Comparison of ENCODE assay signal across 10 cellular contexts in the genomic region with DNA sequence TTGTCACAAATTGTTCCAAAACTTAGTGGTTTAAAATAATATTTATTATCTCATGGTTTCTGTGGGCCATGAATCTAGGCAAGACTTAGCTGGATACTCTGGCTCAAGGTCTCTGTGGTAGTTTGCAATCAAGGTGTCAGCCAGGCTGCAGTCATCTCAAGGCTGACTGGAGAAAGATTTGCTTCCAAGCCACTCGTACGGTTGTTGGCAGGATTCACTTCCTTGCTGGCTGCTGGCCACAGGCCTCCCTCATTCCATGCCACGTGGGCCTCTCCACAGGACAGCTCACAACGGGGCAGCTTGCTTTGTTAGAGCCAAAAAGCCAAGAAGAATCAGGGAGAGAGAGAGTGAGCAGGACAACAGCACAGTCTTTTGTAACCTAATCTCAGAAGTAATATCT.
DNase-seq lines count a peak whose midpoint lies in the region; ATAC-seq and TF ChIP-seq lines count a peak whose summit lies in the region.
"Had no signal": no experiment of that assay in that cellular context is flagged by ENCODE, and none has a peak within 500 bp of the region (broad histone marks: within the 10 kb centered on the region; RNA-seq: fewer than 3 reads in every experiment).

No MANE protein-coding gene starts in this region.

- H3K27me3 Mint-ChIP-seq in neural progenitor cell (ENCODE audit: insufficient read depth, low read depth): no peaks in the 10 kb centered on the region

- no peak for TF ChIP-seq CTCF in AG09309 (IDR thresholded peaks at IDR 0.05; ENCODE audit: control insufficient read depth, insufficient read depth, low read depth, low read length, missing control alignments)
- no peak for TF ChIP-seq CTCF in epithelial cell of esophagus (IDR thresholded peaks at IDR 0.05; ENCODE audit: insufficient read depth, low read depth, low read length, missing control alignments)
- TF ChIP-seq CTCF in neural progenitor cell (IDR thresholded peaks at IDR 0.05): no peak

- DNase-seq in AG09309 (ENCODE audit: low read depth) (peak; percentile 74), NCI-H2029 (lab: John Stamatoyannopoulos, UW) (peak; percentile 21), epithelial cell of esophagus (ENCODE audit: low read depth) (peak; percentile 92), neural progenitor cell (ENCODE audit: low spot score) (peak; percentile 44), NCI-H1417 treated with DMSO at 0.1 percent for 48 hours (lab: John Stamatoyannopoulos, UW) (no peak)
- DNase-seq in effector CD4-positive, alpha-beta T cell: no peak
- DNase-seq: SJCRH30 had no signal

- no peaks in the 10 kb centered on the region for H3K36me3 ChIP-seq in neural progenitor cell
- H3K36me3 ChIP-seq: SJCRH30 had no signal

- no peaks in the 10 kb centered on the region for H3K9me3 Mint-ChIP-seq in neural progenitor cell

- no peak overlapping the region for H3K9ac ChIP-seq in neural progenitor cell
- H3K9ac ChIP-seq: KMS-11 had no signal

- no peaks in the 10 kb centered on the region for H3K27me3 ChIP-seq in neural progenitor cell
- H3K27me3 ChIP-seq: SJCRH30 had no signal

- H3K4me2 ChIP-seq in neural progenitor cell: no peak overlapping the region
- H3K4me2 ChIP-seq: KMS-11 had no signal

- no peak overlapping the region for H2AFZ ChIP-seq in neural progenitor cell (replicated peaks)

- H3K4me3 Mint-ChIP-seq in neural progenitor cell: no peak overlapping the region

- H4K20me1 ChIP-seq in neural progenitor cell (ENCODE audit: low read depth): peaks cover 5% of the 10 kb centered on the region

- peaks cover 13% of the 10 kb centered on the region for H3K36me3 Mint-ChIP-seq in neural progenitor cell

- peaks cover 32% of the 10 kb centered on the region for H3K79me2 ChIP-seq in neural progenitor cell (ENCODE audit: low read depth)

- no peak overlapping the region for H3K27ac Mint-ChIP-seq in neural progenitor cell

- no peak overlapping the region for H3K27ac ChIP-seq in neural progenitor cell
- H3K27ac ChIP-seq: KMS-11, SJCRH30 had no signal

- H3K4me3 ChIP-seq in AG09309 (ENCODE audit: control insufficient read depth, low read depth, low read length): no peak overlapping the region
- H3K4me3 ChIP-seq in epithelial cell of esophagus (ENCODE audit: low read length): no peak overlapping the region
- no peak overlapping the region for H3K4me3 ChIP-seq in neural progenitor cell
- H3K4me3 ChIP-seq: SJCRH30 had no signal

- peaks cover 5% of the 10 kb centered on the region for H3K4me1 Mint-ChIP-seq in neural progenitor cell

- no peaks in the 10 kb centered on the region for H3K9me3 ChIP-seq in neural progenitor cell (ENCODE audit: low read depth)
- H3K9me3 ChIP-seq: SJCRH30 had no signal

- H3K4me1 ChIP-seq in neural progenitor cell: peaks cover 11% of the 10 kb centered on the region

- no peaks in the 10 kb centered on the region for H3F3A ChIP-seq in neural progenitor cell (ENCODE audit: low read depth)

- ATAC-seq in HG02870 (IDR thresholded peaks at IDR 0.05; ENCODE audit: unreplicated experiment): no peak
- no peak for ATAC-seq in HG03025 (IDR thresholded peaks at IDR 0.05; ENCODE audit: low FRiP score, unreplicated experiment)

Comparison
In these comparisons a context has a peak if more than half of its experiments do, and no peak if none do; other contexts are left out.
1. DNase-seq: peak in AG09309 (single experiment), NCI-H2029 (single experiment), epithelial cell of esophagus (single experiment) and neural progenitor cell (single experiment); none in effector CD4-positive, alpha-beta T cell (single experiment) and NCI-H1417 treated with DMSO at 0.1 percent for 48 hours (single experiment).